ENCODE assay signal across 8 cellular contexts in genomic region chr17:46192484-46193245, GRCh38. TPM values are rescaled to one million over a fixed set of nuclear protein-coding genes. Genes with fewer than 3 reads are reported as not detected.
A peak's percentile ranks its signal among the peaks of the same experiment; 100 is the strongest.
DNase-seq lines count a peak whose midpoint lies in the region; FAIRE-seq and TF ChIP-seq lines count a peak whose summit lies in the region.

No MANE protein-coding gene starts in this region.

- H3K79me2 ChIP-seq in Loucy (ENCODE audit: insufficient read depth, low read length) (peaks cover 76% of the 10 kb centered on the region), osteoblast (ENCODE audit: insufficient read depth, low read length) (peaks cover 85% of the 10 kb centered on the region)

- H3K36me3 ChIP-seq in ES-I3 (ENCODE audit: insufficient read depth, low read length): no peaks in the 10 kb centered on the region
- H3K36me3 ChIP-seq in Loucy (ENCODE audit: insufficient read depth, low read length): no peaks in the 10 kb centered on the region
- H3K36me3 ChIP-seq in SJSA1: peaks cover 19% of the 10 kb centered on the region
- H3K36me3 ChIP-seq in osteoblast (ENCODE audit: insufficient read depth, low read length): no peaks in the 10 kb centered on the region
- no peaks in the 10 kb centered on the region for H3K36me3 ChIP-seq in thymus (ENCODE audit: control insufficient read depth, insufficient read depth)

- DNase-seq in H54 (ENCODE audit: insufficient read length, low spot score) (peak; percentile 46), SJSA1 (ENCODE audit: low read depth in 1 of 2, low spot score in 2 of 2) (peak; percentile 78), glomerular visceral epithelial cell (ENCODE audit: extremely low spot score) (peak; percentile 72), osteoblast (ENCODE audit: insufficient read length, low spot score, missing footprints) (peak; percentile 93)

- H3K27ac ChIP-seq in SJSA1 (peak overlapping the region; percentile 97), osteoblast (ENCODE audit: low read depth, low read length) (peak overlapping the region; percentile 62), thymus (ENCODE audit: low read depth) (peak overlapping the region; percentile 99)

- H3K27me3 ChIP-seq in Loucy (ENCODE audit: insufficient read depth, low read length, poor library complexity, severe bottlenecking): peaks cover 5% of the 10 kb centered on the region
- H3K27me3 ChIP-seq in SJSA1 (replicated peaks): no peaks in the 10 kb centered on the region
- no peaks in the 10 kb centered on the region for H3K27me3 ChIP-seq in osteoblast (ENCODE audit: insufficient read depth, low read length)
- H3K27me3 ChIP-seq in thymus (ENCODE audit: control insufficient read depth, insufficient read depth): no peaks in the 10 kb centered on the region

- peak overlapping the region; percentile 99 for H3K27ac Mint-ChIP-seq in activated naive CD4-positive, alpha-beta T cell treated with anti-CD3 and anti-CD28 coated beads, Interleukin-2, amount 50 U/mL, for 24 hours

- H3K4me1 Mint-ChIP-seq in activated naive CD4-positive, alpha-beta T cell treated with anti-CD3 and anti-CD28 coated beads, Interleukin-2, amount 50 U/mL, for 24 hours: peaks cover 66% of the 10 kb centered on the region

- H3K9me3 ChIP-seq in ES-I3 (ENCODE audit: control insufficient read depth, insufficient read depth, low read length) (peaks cover 3% of the 10 kb centered on the region; the same call in 1 of the 2 replicates), Loucy (ENCODE audit: insufficient read depth, low read depth, low read length) (no peaks in the 10 kb centered on the region), SJSA1 (replicated peaks) (no peaks in the 10 kb centered on the region), osteoblast (ENCODE audit: low read depth, low read length) (no peaks in the 10 kb centered on the region), thymus (ENCODE audit: control insufficient read depth) (no peaks in the 10 kb centered on the region)

- H3K36me3 Mint-ChIP-seq in activated naive CD4-positive, alpha-beta T cell treated with anti-CD3 and anti-CD28 coated beads, Interleukin-2, amount 50 U/mL, for 24 hours: peaks cover 2% of the 10 kb centered on the region

- H3K9me2 ChIP-seq in Loucy (replicated peaks; ENCODE audit: low read depth, low read length): no peaks in the 10 kb centered on the region

- no peaks in the 10 kb centered on the region for H3K9me3 Mint-ChIP-seq in activated naive CD4-positive, alpha-beta T cell treated with anti-CD3 and anti-CD28 coated beads, Interleukin-2, amount 50 U/mL, for 24 hours

- peak overlapping the region; percentile 90 for H3K4me2 ChIP-seq in Loucy (ENCODE audit: low read depth, low read length, poor library complexity, severe bottlenecking)
- peak overlapping the region; percentile 94 for H3K4me2 ChIP-seq in osteoblast (ENCODE audit: insufficient read depth, low read length)

- H4K20me1 ChIP-seq in Loucy (ENCODE audit: insufficient read depth, low read length, poor library complexity, severe bottlenecking): peaks cover 48% of the 10 kb centered on the region
- H4K20me1 ChIP-seq in osteoblast (ENCODE audit: insufficient read depth, low read length): peaks cover 62% of the 10 kb centered on the region

- H3K9ac ChIP-seq in ES-I3 (ENCODE audit: low read depth, low read length) (peak overlapping the region; percentile 99), Loucy (ENCODE audit: low read depth, low read length, poor library complexity, severe bottlenecking) (peak overlapping the region; percentile 98)

- FAIRE-seq in H54 (lab: Jason Lieb, UNC): no peak

- H3F3A ChIP-seq in Loucy (ENCODE audit: low read depth): peaks cover 10% of the 10 kb centered on the region; the same call in 1 of the 2 replicates

- H2AFZ ChIP-seq in Loucy (ENCODE audit: low read length): peak overlapping the region; percentile 74
- no peak overlapping the region for H2AFZ ChIP-seq in osteoblast (ENCODE audit: low read length)

- no peaks in the 10 kb centered on the region for H3K27me3 Mint-ChIP-seq in activated naive CD4-positive, alpha-beta T cell treated with anti-CD3 and anti-CD28 coated beads, Interleukin-2, amount 50 U/mL, for 24 hours

- H3K4me3 ChIP-seq in Loucy (ENCODE audit: low read length, poor library complexity, severe bottlenecking) (peak overlapping the region; percentile 100), SJSA1 (peak overlapping the region; percentile 91), osteoblast (ENCODE audit: insufficient read depth, low read length) (peak overlapping the region; percentile 87), thymus (ENCODE audit: low read length) (peak overlapping the region; percentile 67)

- WGBS in thymus: under 1% methylated on average over 69 of the region's 69 CpGs

- H3K4me3 Mint-ChIP-seq in activated naive CD4-positive, alpha-beta T cell treated with anti-CD3 and anti-CD28 coated beads, Interleukin-2, amount 50 U/mL, for 24 hours: peak overlapping the region; percentile 90

- H3K4me1 ChIP-seq in ES-I3 (ENCODE audit: insufficient read depth, low read length) (peaks cover 18% of the 10 kb centered on the region), Loucy (ENCODE audit: insufficient read depth, low read length, poor library complexity, severe bottlenecking) (peaks cover 58% of the 10 kb centered on the region), SJSA1 (replicated peaks) (peaks cover 35% of the 10 kb centered on the region), osteoblast (ENCODE audit: insufficient read depth, low read length) (peaks cover 28% of the 10 kb centered on the region), thymus (ENCODE audit: control insufficient read depth, insufficient read depth, low read length) (peaks cover 37% of the 10 kb centered on the region)

- TF ChIP-seq POLR2A in H54 (IDR thresholded peaks at IDR 0.05; ENCODE audit: low read depth, low read length): peak; percentile 37; the same call in 1 of the 2 replicates

- TF ChIP-seq CTCF in Loucy (conservative IDR thresholded peaks at IDR 0.05; ENCODE audit: low read length): no peak
- TF ChIP-seq CTCF in osteoblast (IDR thresholded peaks at IDR 0.05; ENCODE audit: extremely low read depth, low read depth, low read length): no peak

RNA-seq across cellular contexts. Expression of gene KANSL1, which starts 0.6 kb away (rescaled TPM):
- total RNA-seq in SJSA1 (2014; rRNA removed; shearing (Covaris generic)): 19.7 and 37.9 TPM in 2 replicates
- total RNA-seq in osteoblast: 79.9 and 151 TPM in 2 replicates
- polyA plus RNA-seq in thymus: 22.3 TPM

Comparison
In these comparisons a context has a peak if more than half of its experiments do, and no peak if none do; other contexts are left out.
1. Peak in every context shown above with its lines: DNase-seq, H3K4me3 ChIP-seq and H3K27ac ChIP-seq.